Comparison of ENCODE assay signal across 8 cellular contexts in genomic region chr12:27822076-27822712, GRCh38. TPM values are rescaled to one million over a fixed set of nuclear protein-coding genes. Genes with fewer than 3 reads are reported as not detected.
DNase-seq lines count a peak whose midpoint lies in the region; ATAC-seq and TF ChIP-seq lines count a peak whose summit lies in the region.

No MANE protein-coding gene starts in this region.

- TF ChIP-seq EP300 in SK-N-SH (IDR thresholded peaks at IDR 0.05; ENCODE audit: borderline replicate concordance in 1 of 2, low read depth in 1 of 2, low read length in 1 of 2): no peak
- no peak for TF ChIP-seq EP300 in stomach (IDR thresholded peaks at IDR 0.05)

- peak; percentile 80 for ATAC-seq in GM18907 (IDR thresholded peaks at IDR 0.05; ENCODE audit: unreplicated experiment)
- peak; percentile 76 for ATAC-seq in HG03039 (IDR thresholded peaks at IDR 0.05; ENCODE audit: unreplicated experiment)
- no peak for ATAC-seq in lower lobe of right lung
- no peak for ATAC-seq in Right ventricle myocardium inferior

- peaks cover 6% of the 10 kb centered on the region for H3F3A ChIP-seq in SK-N-SH (replicated peaks; ENCODE audit: insufficient read depth)

- no peaks in the 10 kb centered on the region for H3K27me3 ChIP-seq in SK-N-SH (ENCODE audit: insufficient read depth)
- peaks cover 5% of the 10 kb centered on the region for H3K27me3 ChIP-seq in lower lobe of right lung (ENCODE audit: low read depth)
- no peaks in the 10 kb centered on the region for H3K27me3 ChIP-seq in stomach

- TF ChIP-seq CTCF in SK-N-SH (IDR thresholded peaks at IDR 0.05) (no peak), lower lobe of right lung (IDR thresholded peaks at IDR 0.05) (no peak), stomach (IDR thresholded peaks at IDR 0.05) (no peak)

- WGBS in SK-N-SH (ENCODE audit: low lambda C conversion rate): 77% methylated on average over 9 of the region's 9 CpGs
- WGBS in stomach, 5 donors: 68 to 77% (median 71%) methylated on average over 9 of the region's 9 CpGs

- H3K9ac ChIP-seq in SK-N-SH: no peak overlapping the region

- no peak for DNase-seq in SK-N-SH
- DNase-seq in activated naive CD8-positive, alpha-beta T cell treated with anti-CD3 and anti-CD28 coated beads, Interleukin-2, amount 50 U/mL, for 16 hours (ENCODE audit: low read depth, low spot score): peak; percentile 20
- peak; percentile 36 to 44 for DNase-seq in stimulated activated CD4-positive, alpha-beta T cell treated with anti-CD3 and anti-CD28 coated beads, Interleukin-15, amount 100 ng/mL, for 1 hour (ENCODE audit: low read depth in 1 of 2, low spot score in 1 of 2)
- DNase-seq in lower lobe of right lung: no peak
- no peak for DNase-seq in Right ventricle myocardium inferior (ENCODE audit: missing footprints)
- no peak for DNase-seq in stomach

- H3K36me3 ChIP-seq in SK-N-SH (replicated peaks in 1 of 2; ENCODE audit: control insufficient read depth in 1 of 2, insufficient read depth in 2 of 2, low read length in 1 of 2) (no peaks in the 10 kb centered on the region), lower lobe of right lung (no peaks in the 10 kb centered on the region), stomach (no peaks in the 10 kb centered on the region)

- H3K9me2 ChIP-seq in SK-N-SH: no peaks in the 10 kb centered on the region

- no peak overlapping the region for H3K4me3 ChIP-seq in SK-N-SH (ENCODE audit: low read depth in 2 of 2, low read length in 1 of 2)
- no peak overlapping the region for H3K4me3 ChIP-seq in lower lobe of right lung
- H3K4me3 ChIP-seq in stomach: no peak overlapping the region

- POLR2A ChIA-PET in SK-N-SH (lab: Yijun Ruan, JAX): interaction anchor here (0.6 to 0.9 kb wide), 2 partner anchors 22 to 42 kb away, joined by 4 to 5 read pairs; partner anchors contain the start of genes KLHL42 and MANSC4

- peak overlapping the region; percentile 32; the same call in 1 of the 2 replicates for H2AFZ ChIP-seq in SK-N-SH (ENCODE audit: low read depth)

- no peaks in the 10 kb centered on the region for H4K20me1 ChIP-seq in SK-N-SH (ENCODE audit: insufficient read depth)

- no peaks in the 10 kb centered on the region for H3K79me2 ChIP-seq in SK-N-SH (ENCODE audit: insufficient read depth)

- TF ChIP-seq POLR2A in stomach (IDR thresholded peaks at IDR 0.05): no peak

- H3K27ac ChIP-seq in SK-N-SH (ENCODE audit: low read depth in 2 of 2, low read length in 1 of 2) (peak overlapping the region in 1 of 2 experiments; percentile 59; a peak in 2 of 4 replicates), lower lobe of right lung (no peak overlapping the region), stomach (no peak overlapping the region)

- intact Hi-C loops in lower lobe of right lung (cut with DNase I): no loop called here
- intact Hi-C loops in Right ventricle myocardium inferior (cut with DNase I): loop anchor here (10.0 kb wide), 1 partner anchor 123 kb away; no protein-coding TSS in a partner anchor
- intact Hi-C loops in stomach (cut with DNase I; ENCODE audit: low total_unique reads): no loop called here

- H3K4me1 ChIP-seq in SK-N-SH (ENCODE audit: control insufficient read depth in 1 of 2, insufficient read depth in 2 of 2, low read depth in 1 of 2, low read length in 1 of 2) (peaks cover 4 to 19% of the 10 kb centered on the region in 2 experiments; a peak in 3 of 4 replicates), lower lobe of right lung (peaks cover 5% of the 10 kb centered on the region), stomach (peaks cover 4 to 14% (median 7%) of the 10 kb centered on the region in 4 donors)

- CTCF ChIA-PET in SK-N-SH (lab: Yijun Ruan, JAX): interaction anchor here (0.6 to 5.6 kb wide), 22 partner anchors 8 to 1002 kb away, joined by 3 to 92 read pairs (median 4); partner anchors contain the start of gene REP15

- no peaks in the 10 kb centered on the region for H3K9me3 ChIP-seq in SK-N-SH
- no peaks in the 10 kb centered on the region for H3K9me3 ChIP-seq in lower lobe of right lung
- H3K9me3 ChIP-seq in stomach: no peaks in the 10 kb centered on the region

- peak overlapping the region; percentile 12; the same call in 1 of the 2 replicates for H3K4me2 ChIP-seq in SK-N-SH

- TF ChIP-seq RAD21 in SK-N-SH (IDR thresholded peaks at IDR 0.05; ENCODE audit: low read length): no peak

TF ChIP-seq in SK-N-SH, 30 proteins besides CTCF, POLR2A, EP300 and RAD21:
- TF ChIP-seq NFIC (IDR thresholded peaks at IDR 0.05; ENCODE audit: borderline replicate concordance) (no peak), RFX5 (IDR thresholded peaks at IDR 0.05; ENCODE audit: low read length) (no peak), JUND (IDR thresholded peaks at IDR 0.05) (peak; percentile 57), TCF12 (IDR thresholded peaks at IDR 0.05) (peak; percentile 83), TEAD4 (IDR thresholded peaks at IDR 0.05; ENCODE audit: borderline replicate concordance, insufficient read depth) (no peak), POLR2AphosphoS5 (IDR thresholded peaks at IDR 0.05; ENCODE audit: low read depth, low read length) (no peak), FOSL2 (IDR thresholded peaks at IDR 0.05; ENCODE audit: borderline replicate concordance, low read depth) (peak; percentile 88), SIN3A (IDR thresholded peaks at IDR 0.05; ENCODE audit: borderline replicate concordance, low read depth, low read length) (no peak)

RNA-seq across cellular contexts. Expression of gene MANSC4, which starts 42.2 kb away (rescaled TPM):
- polyA plus RNA-seq in SK-N-SH (2012; rRNA removed) (not detected in 2 replicates), stomach (not detected)
- 0.04 and 0.07 TPM in 2 replicates for polyA plus RNA-seq in SK-N-SH (2012; cell fraction: cytosol; rRNA removed)
- 0.08 TPM in 1 of 2 replicates, not detected in the other for polyA plus RNA-seq in SK-N-SH (2012; cell fraction: nucleus; rRNA removed)
- total RNA-seq in lower lobe of right lung (not detected), Right ventricle myocardium inferior (not detected), stomach (not detected)

RNA-seq across cellular contexts. Expression of gene KLHL42, which starts 42.2 kb away (rescaled TPM):
- 11.7 and 18.5 TPM in 2 replicates for polyA plus RNA-seq in SK-N-SH (2012; rRNA removed)
- polyA plus RNA-seq in SK-N-SH (2012; cell fraction: cytosol; rRNA removed): 8.4 and 9.8 TPM in 2 replicates
- 30.6 and 33.5 TPM in 2 replicates for polyA plus RNA-seq in SK-N-SH (2012; cell fraction: nucleus; rRNA removed)
- 19.1 TPM for total RNA-seq in lower lobe of right lung
- total RNA-seq in Right ventricle myocardium inferior: 5.6 TPM
- 100 to 1,000 TPM in 1 of 5 donors, 10 to 100 TPM in 4; 13.3 to 141 (median 54.5) TPM for total RNA-seq in stomach
- 1 to 10 TPM; 5.1 to 7.7 (median 5.3) TPM for polyA plus RNA-seq in stomach

Comparison
In these comparisons a context has a peak if more than half of its experiments do, and no peak if none do; other contexts are left out.
1. ATAC-seq: peak in GM18907 (single experiment) and HG03039 (single experiment); none in lower lobe of right lung (0 of 2) and Right ventricle myocardium inferior (single experiment).
2. DNase-seq: peak in activated naive CD8-positive, alpha-beta T cell treated with anti-CD3 and anti-CD28 coated beads, Interleukin-2, amount 50 U/mL, for 16 hours (single experiment) and stimulated activated CD4-positive, alpha-beta T cell treated with anti-CD3 and anti-CD28 coated beads, Interleukin-15, amount 100 ng/mL, for 1 hour (2 of 2); none in SK-N-SH (single experiment), lower lobe of right lung (single experiment), Right ventricle myocardium inferior (single experiment) and stomach (single experiment).